ENCODE assay signal across 1 cellular context in genomic region chr20:20462185-20462584, GRCh38.
TF ChIP-seq lines count a peak whose summit lies in the region.

No MANE protein-coding gene starts in this region.

TF ChIP-seq in WTC11, 78 proteins besides CTCF, POLR2A, EP300 and RAD21 (continued from another document):
- TF ChIP-seq, protein P1, sequence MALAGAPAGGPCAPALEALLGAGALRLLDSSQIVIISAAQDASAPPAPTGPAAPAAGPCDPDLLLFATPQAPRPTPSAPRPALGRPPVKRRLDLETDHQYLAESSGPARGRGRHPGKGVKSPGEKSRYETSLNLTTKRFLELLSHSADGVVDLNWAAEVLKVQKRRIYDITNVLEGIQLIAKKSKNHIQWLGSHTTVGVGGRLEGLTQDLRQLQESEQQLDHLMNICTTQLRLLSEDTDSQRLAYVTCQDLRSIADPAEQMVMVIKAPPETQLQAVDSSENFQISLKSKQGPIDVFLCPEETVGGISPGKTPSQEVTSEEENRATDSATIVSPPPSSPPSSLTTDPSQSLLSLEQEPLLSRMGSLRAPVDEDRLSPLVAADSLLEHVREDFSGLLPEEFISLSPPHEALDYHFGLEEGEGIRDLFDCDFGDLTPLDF (CRISPR knock-in tag; IDR thresholded peaks at IDR 0.05), result no peak
- TF ChIP-seq, protein P2, sequence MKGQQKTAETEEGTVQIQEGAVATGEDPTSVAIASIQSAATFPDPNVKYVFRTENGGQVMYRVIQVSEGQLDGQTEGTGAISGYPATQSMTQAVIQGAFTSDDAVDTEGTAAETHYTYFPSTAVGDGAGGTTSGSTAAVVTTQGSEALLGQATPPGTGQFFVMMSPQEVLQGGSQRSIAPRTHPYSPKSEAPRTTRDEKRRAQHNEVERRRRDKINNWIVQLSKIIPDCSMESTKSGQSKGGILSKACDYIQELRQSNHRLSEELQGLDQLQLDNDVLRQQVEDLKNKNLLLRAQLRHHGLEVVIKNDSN (CRISPR knock-in tag; IDR thresholded peaks at IDR 0.05), result no peak
